Comparison of ENCODE assay signal across 8 cellular contexts in genomic region chr15:92882697-92883642, GRCh38. TPM values are rescaled to one million over a fixed set of nuclear protein-coding genes. Genes with fewer than 3 reads are reported as not detected.
DNase-seq lines count a peak whose midpoint lies in the region; ATAC-seq and TF ChIP-seq lines count a peak whose summit lies in the region.

No MANE protein-coding gene starts in this region.

- no peaks in the 10 kb centered on the region for H3K9me3 Mint-ChIP-seq in endodermal cell
- peaks cover 0 to 6% (median 0%) of the 10 kb centered on the region in 9 donors for H3K9me3 Mint-ChIP-seq in naive thymus-derived CD8-positive, alpha-beta T cell

- H3K9me3 ChIP-seq in DND-41 (ENCODE audit: insufficient read depth, low read length, severe bottlenecking): no peaks in the 10 kb centered on the region
- peaks cover 4% of the 10 kb centered on the region for H3K9me3 ChIP-seq in endodermal cell (ENCODE audit: control insufficient read depth, low read length)
- no peaks in the 10 kb centered on the region for H3K9me3 ChIP-seq in uterus

- H3K27ac ChIP-seq in DND-41 (ENCODE audit: low read length) (peak overlapping the region; percentile 86), endodermal cell (ENCODE audit: low read depth, low read length) (peak overlapping the region; percentile 94), uterus (peak overlapping the region; percentile 98 to 100)

- H4K20me1 ChIP-seq in DND-41 (ENCODE audit: insufficient read depth, low read length): peaks cover 22% of the 10 kb centered on the region; the same call in 1 of the 2 replicates

- peaks cover 46% of the 10 kb centered on the region for H3K36me3 ChIP-seq in DND-41 (ENCODE audit: insufficient read depth, low read length)
- peaks cover 41% of the 10 kb centered on the region for H3K36me3 ChIP-seq in endodermal cell (ENCODE audit: control insufficient read depth, insufficient read depth, low read length)
- no peaks in the 10 kb centered on the region for H3K36me3 ChIP-seq in uterus

- TF ChIP-seq CTCF in DND-41 (IDR thresholded peaks at IDR 0.05; ENCODE audit: borderline replicate concordance, extremely low read depth, low read length, poor library complexity, severe bottlenecking) (no peak), endodermal cell (conservative IDR thresholded peaks at IDR 0.05) (no peak), uterus (IDR thresholded peaks at IDR 0.05) (peak in 1 of 4 experiments; percentile 18)

- POLR2A ChIA-PET in naive thymus-derived CD8-positive, alpha-beta T cell (lab: Charles Lee): interaction anchor here (0.6 to 20.3 kb wide), 24 partner anchors 9 to 149 kb away, joined by 3 to 681 read pairs (median 18); partner anchors contain the start of gene CHD2

- peak overlapping the region; percentile 67 for H3K4me2 ChIP-seq in DND-41 (ENCODE audit: insufficient read depth, low read length)

- peaks cover 70% of the 10 kb centered on the region for H3K79me2 ChIP-seq in DND-41 (ENCODE audit: insufficient read depth, low read length)

- H3K9ac ChIP-seq in DND-41 (ENCODE audit: low read depth, low read length) (peak overlapping the region; percentile 97), endodermal cell (ENCODE audit: extremely low read depth, low read length, poor library complexity, severe bottlenecking) (peak overlapping the region; percentile 100)

- H3K4me1 ChIP-seq in DND-41 (ENCODE audit: insufficient read depth, low read length): peaks cover 63% of the 10 kb centered on the region
- H3K4me1 ChIP-seq in endodermal cell (ENCODE audit: control insufficient read depth, insufficient read depth, low read length): peaks cover 11% of the 10 kb centered on the region
- H3K4me1 ChIP-seq in uterus: no peaks in the 10 kb centered on the region

- intact Hi-C loops in uterus (cut with DNase I; ENCODE audit: low total_unique reads): loop anchor here (5.0 kb wide), 1 partner anchor 51 kb away; no protein-coding TSS in a partner anchor

- DNase-seq in DND-41: peak; percentile 33
- DNase-seq in activated CD4-positive, CD25-positive, alpha-beta regulatory T cell (lab: John Stamatoyannopoulos, UW): peak in 3 of 4 experiments; percentile 18 to 20 (median 18)
- no peak for DNase-seq in endodermal cell
- peak in 4 of 10 donors; percentile 26 to 65 (median 47) for DNase-seq in naive thymus-derived CD8-positive, alpha-beta T cell
- DNase-seq in uterus: peak in 1 of 2 donors; percentile 38
- DNase-seq in NCI-H1105 treated with DMSO at 0.1 percent for 48 hours (lab: John Stamatoyannopoulos, UW): no peak

- no peaks in the 10 kb centered on the region for H3K27me3 ChIP-seq in DND-41 (ENCODE audit: insufficient read depth, low read length, poor library complexity)
- no peaks in the 10 kb centered on the region for H3K27me3 ChIP-seq in endodermal cell (ENCODE audit: control insufficient read depth, insufficient read depth, low read length, poor library complexity, severe bottlenecking)
- H3K27me3 ChIP-seq in uterus: no peaks in the 10 kb centered on the region

- H3K36me3 Mint-ChIP-seq in endodermal cell (ENCODE audit: low read depth): peaks cover 41% of the 10 kb centered on the region
- peaks cover 29 to 42% (median 30%) of the 10 kb centered on the region in 3 donors for H3K36me3 Mint-ChIP-seq in naive thymus-derived CD8-positive, alpha-beta T cell

- TF ChIP-seq POLR2A in uterus (IDR thresholded peaks at IDR 0.05): peak; percentile 93 to 95

- WGBS in endodermal cell (ENCODE audit: insufficient coverage in 1 of 2, insufficient read length in 1 of 2), 2 experiments: 0 to 1% methylated on average over 37 to 112 of the region's 113 CpGs

- peak overlapping the region; percentile 75 to 76 for H3K4me3 ChIP-seq in DND-41 (ENCODE audit: low read depth in 1 of 2, low read length in 2 of 2)
- H3K4me3 ChIP-seq in endodermal cell (ENCODE audit: low read length): peak overlapping the region; percentile 100
- H3K4me3 ChIP-seq in uterus: peak overlapping the region; percentile 58 to 76

- peak overlapping the region; percentile 93 for H3K27ac Mint-ChIP-seq in endodermal cell
- peak overlapping the region; percentile 96 to 100 (median 99) for H3K27ac Mint-ChIP-seq in naive thymus-derived CD8-positive, alpha-beta T cell

- H3K27me3 Mint-ChIP-seq in endodermal cell (ENCODE audit: insufficient read depth): no peaks in the 10 kb centered on the region
- no peaks in the 10 kb centered on the region for H3K27me3 Mint-ChIP-seq in naive thymus-derived CD8-positive, alpha-beta T cell

- H3K4me3 Mint-ChIP-seq in endodermal cell: peak overlapping the region; percentile 94
- peak overlapping the region; percentile 91 to 98 (median 95) for H3K4me3 Mint-ChIP-seq in naive thymus-derived CD8-positive, alpha-beta T cell

- ATAC-seq in DND-41 (ENCODE audit: insufficient read depth, low read depth) (peak; percentile 73), GM21367 (IDR thresholded peaks at IDR 0.05; ENCODE audit: unreplicated experiment) (peak; percentile 47), HG03575 (IDR thresholded peaks at IDR 0.05; ENCODE audit: extremely low read depth, insufficient number of reproducible peaks, low FRiP score, unreplicated experiment) (peak; percentile 17)
- ATAC-seq in naive thymus-derived CD8-positive, alpha-beta T cell: peak; percentile 73 to 74

- H2AFZ ChIP-seq in DND-41 (ENCODE audit: low read depth, low read length): no peak overlapping the region

- peaks cover 58% of the 10 kb centered on the region for H3K4me1 Mint-ChIP-seq in endodermal cell
- peaks cover 38 to 74% (median 61%) of the 10 kb centered on the region in 4 donors for H3K4me1 Mint-ChIP-seq in naive thymus-derived CD8-positive, alpha-beta T cell

RNA-seq across cellular contexts. Expression of gene CHD2, which starts 17.2 kb away (rescaled TPM):
- total RNA-seq in endodermal cell (100 to 1,000 TPM; 116 to 127 TPM), uterus (100 to 1,000 TPM in 3 of 4 donors, 10 to 100 TPM in 1; 71.0 to 166 (median 152) TPM)
- 56.2 TPM for polyA plus RNA-seq in endodermal cell (2013, experiment 1 of 2)
- polyA plus RNA-seq in endodermal cell (2013, experiment 2 of 2): 46.7 TPM
- total RNA-seq in naive thymus-derived CD8-positive, alpha-beta T cell: 100 to 1,000 TPM; 415 to 427 TPM
- polyA plus RNA-seq in naive thymus-derived CD8-positive, alpha-beta T cell: 100 to 1,000 TPM in 1 of 3 donors, 10 to 100 TPM in 2; 53.1 to 101 (median 68.1) TPM

Comparison
In these comparisons a context has a peak if more than half of its experiments do, and no peak if none do; other contexts are left out.
1. ATAC-seq: peak in every context shown above with its lines; median percentile 74 in naive thymus-derived CD8-positive, alpha-beta T cell; 73 in DND-41; 47 in GM21367; 17 in HG03575.
2. DNase-seq: peak in DND-41 (single experiment) and activated CD4-positive, CD25-positive, alpha-beta regulatory T cell (3 of 4); none in endodermal cell (single experiment) and NCI-H1105 treated with DMSO at 0.1 percent for 48 hours (single experiment).
3. Peak in every context shown above with its lines, with median percentiles within 50 percentile points of each other: H3K27ac ChIP-seq and H3K4me3 ChIP-seq.